20 cellular contexts compared by ENCODE assay signal in genomic region chr1:1177452-1178206, GRCh38. TPM values are rescaled to one million over a fixed set of nuclear protein-coding genes. Genes with fewer than 3 reads are reported as not detected.
"Had no signal": no experiment of that assay in that cellular context is flagged by ENCODE, and none has a peak within 500 bp of the region (broad histone marks: within the 10 kb centered on the region; RNA-seq: fewer than 3 reads in every experiment).

No MANE protein-coding gene starts in this region.

- H3K36me3 ChIP-seq: ascending aorta, breast epithelium, esophagus muscularis mucosa, neutrophil, suprapubic skin, WERI-Rb-1 had no signal

- DNase-seq: activated CD4-positive, alpha-beta T cell treated with anti-CD3 and anti-CD28 coated beads, Interleukin-2, amount 50 U/mL, for 48 hours; activated naive CD4-positive, alpha-beta T cell treated with Interleukin-2 at 50 U/mL for 16 hours; dermis blood vessel endothelial cell; hypothalamus; kidney glomerular epithelial cell; mammary epithelial cell; naive B cell; retina; trophoblast cell; WERI-Rb-1 had no signal

- H3K27ac ChIP-seq: ascending aorta, breast epithelium, esophagus muscularis mucosa, neutrophil, skin epidermis, suprapubic skin, WERI-Rb-1 had no signal

- H3K4me3 ChIP-seq: ascending aorta, breast epithelium, esophagus muscularis mucosa, skin epidermis, suprapubic skin had no signal

- H3K4me1 ChIP-seq: ascending aorta, breast epithelium, suprapubic skin had no signal

- ATAC-seq: activated T-helper 17 cell treated with anti-CD3 and anti-CD28 coated beads, Interleukin-2, amount 50 U/mL, for 72 hours had no signal

- FAIRE-seq: endometrium had no signal

- H3K9me3 ChIP-seq: ascending aorta, breast epithelium, esophagus muscularis mucosa, neutrophil, suprapubic skin had no signal

RNA-seq across cellular contexts. Expression of gene TTLL10, which starts 3.9 kb away (rescaled TPM):
- total RNA-seq: ascending aorta, dermis blood vessel endothelial cell, glomerular endothelial cell, mammary epithelial cell, suprapubic skin had no signal
- polyA plus RNA-seq: mammary epithelial cell had no signal

RNA-seq across cellular contexts. Expression of gene TNFRSF18, which starts 28.8 kb away (rescaled TPM):
- total RNA-seq: ascending aorta, cerebellum had no signal
- polyA plus RNA-seq: mammary epithelial cell had no signal

RNA-seq across cellular contexts. Expression of gene TNFRSF4, which starts 36.3 kb away (rescaled TPM):
- total RNA-seq: cerebellum had no signal
- polyA plus RNA-seq: mammary epithelial cell had no signal
